Comparison of ENCODE assay signal across 31 cellular contexts in genomic region chr5:110008131-110008530, GRCh38.
"Had no signal": no experiment of that assay in that cellular context is flagged by ENCODE, and none has a peak within 500 bp of the region (broad histone marks: within the 10 kb centered on the region; RNA-seq: fewer than 3 reads in every experiment).

No MANE protein-coding gene starts in this region.

- H3K9me3 ChIP-seq: heart left ventricle had no signal

- H3K4me3 ChIP-seq: coronary artery, dorsolateral prefrontal cortex, heart left ventricle had no signal

- H3K27me3 ChIP-seq: brain microvascular endothelial cell had no signal

- H3K4me1 ChIP-seq: heart left ventricle had no signal

- H3K36me3 ChIP-seq: brain microvascular endothelial cell, heart left ventricle had no signal

- H3K27ac ChIP-seq: brain microvascular endothelial cell, coronary artery, heart left ventricle, WERI-Rb-1 had no signal

- DNase-seq: activated B cell treated with CpG ODN at 0.5 μM for 24 hours; activated CD4-positive, alpha-beta T cell treated with anti-CD3 and anti-CD28 coated beads for 48 hours; activated CD4-positive, alpha-beta T cell treated with anti-CD3 and anti-CD28 coated beads, Interleukin-2, amount 50 U/mL, for 1 hour; activated CD4-positive, alpha-beta T cell treated with anti-CD3 and anti-CD28 coated beads, Interleukin-2, amount 50 U/mL, for 48 hours; activated CD8-positive, alpha-beta memory T cell treated with anti-CD3 and anti-CD28 coated beads for 24 hours; activated CD8-positive, alpha-beta memory T cell treated with anti-CD3 and anti-CD28 coated beads, Interleukin-2, amount 50 U/mL, for 48 hours; activated CD8-positive, alpha-beta T cell treated with anti-CD3 and anti-CD28 coated beads for 36 hours; activated gamma-delta T cell; activated naive CD4-positive, alpha-beta T cell; activated naive CD4-positive, alpha-beta T cell treated with anti-CD3 and anti-CD28 coated beads, Interleukin-2, amount 10 ng/mL, durations not matched to agents 7 days and 5 days; activated naive CD8-positive, alpha-beta T cell treated with anti-CD3 and anti-CD28 coated beads, Interleukin-2, amount 10 ng/mL, durations not matched to agents 7 days and 5 days; activated T-cell treated with anti-CD3 and anti-CD28 coated beads for 4 hours; activated T-cell treated with anti-CD3 and anti-CD28 coated beads, Interleukin-2, amount 50 U/mL, for 24 hours; activated T-cell treated with anti-CD3 and anti-CD28 coated beads, Interleukin-2, amount 50 U/mL, for 72 hours; amniotic stem cell; anterior cingulate cortex; brain microvascular endothelial cell; dorsolateral prefrontal cortex; effector memory CD4-positive, alpha-beta T cell; endodermal cell; foreskin fibroblast; glutamatergic neuron; heart left ventricle; T-helper 1 cell; T-helper 17 cell; T1000; WERI-Rb-1 had no signal

- ATAC-seq: activated CD4-positive, CD25-positive, alpha-beta regulatory T cell treated with anti-CD3 and anti-CD28 coated beads, Interleukin-2, amount 50 U/mL, for 24 hours; activated CD8-positive, alpha-beta T cell treated with anti-CD3 and anti-CD28 coated beads for 36 hours; activated naive CD4-positive, alpha-beta T cell treated with anti-CD3 and anti-CD28 coated beads, Interleukin-2, amount 50 U/mL, for 72 hours; activated T-cell treated with anti-CD3 and anti-CD28 coated beads, Interleukin-2, amount 50 U/mL, for 72 hours; esophagus mucosa; heart left ventricle; T-helper 17 cell had no signal
